In genomic region chr16:12320298-12320706, GRCh38 we compare ENCODE assay signal across 14 cellular contexts.
DNase-seq lines count a peak whose midpoint lies in the region; ATAC-seq, FAIRE-seq and TF ChIP-seq lines count a peak whose summit lies in the region.
"Had no signal": no experiment of that assay in that cellular context is flagged by ENCODE, and none has a peak within 500 bp of the region (broad histone marks: within the 10 kb centered on the region; RNA-seq: fewer than 3 reads in every experiment).

No MANE protein-coding gene starts in this region.

- no peaks in the 10 kb centered on the region for H3K36me3 ChIP-seq in CD8-positive, alpha-beta T cell (ENCODE audit: insufficient read depth, low read length)
- peaks cover 0 to 16% (median 0%) of the 10 kb centered on the region in 6 donors for H3K36me3 ChIP-seq in spleen

- H3K9me3 Mint-ChIP-seq in CD8-positive, alpha-beta T cell = peaks cover 2% of the 10 kb centered on the region
- H3K9me3 Mint-ChIP-seq: activated T-cell treated with anti-CD3 and anti-CD28 coated beads, Interleukin-2, amount 50 U/mL, for 4 hours had no signal

- peaks cover 11% of the 10 kb centered on the region for H3K4me1 Mint-ChIP-seq in CD8-positive, alpha-beta T cell (ENCODE audit: low read depth)

- H3K4me3 Mint-ChIP-seq in CD8-positive, alpha-beta T cell = no peak overlapping the region
- H3K4me3 Mint-ChIP-seq: activated T-cell treated with anti-CD3 and anti-CD28 coated beads, Interleukin-2, amount 50 U/mL, for 4 hours had no signal

- CTCF ChIA-PET in CD8-positive, alpha-beta T cell (lab: Charles Lee) = interaction anchor here (0.5 kb wide), 1 partner anchor 1422 kb away, joined by 3 read pairs; no protein-coding TSS in a partner anchor

- WGBS in spleen, 5 donors = 58 to 83% (median 78%) methylated on average over 5 to 6 of the region's 6 CpGs

- no peaks in the 10 kb centered on the region for H3K27me3 Mint-ChIP-seq in CD8-positive, alpha-beta T cell (ENCODE audit: low read depth)

- intact Hi-C loops in CD8-positive, alpha-beta T cell (cut with DNase I, micrococcal nuclease) = no loop called here
- intact Hi-C loops in spleen (cut with DNase I; ENCODE audit: low total_unique reads) = no loop called here

- ATAC-seq in CD8-positive, alpha-beta T cell = no peak
- ATAC-seq in HG03442 (IDR thresholded peaks at IDR 0.05; ENCODE audit: unreplicated experiment) = no peak
- ATAC-seq: activated T-cell treated with anti-CD3 and anti-CD28 coated beads, Interleukin-2, amount 50 U/mL, for 4 hours; HCT116; mucosa of descending colon had no signal

- peaks cover 12% of the 10 kb centered on the region for H3K4me1 ChIP-seq in CD8-positive, alpha-beta T cell (ENCODE audit: insufficient read depth, low read length)
- H3K4me1 ChIP-seq in spleen = peaks cover 0 to 30% (median 0%) of the 10 kb centered on the region in 6 donors

- no peak for TF ChIP-seq POLR2A in spleen (IDR thresholded peaks at IDR 0.05)

- no peak overlapping the region for H3K4me3 ChIP-seq in CD8-positive, alpha-beta T cell (ENCODE audit: low read depth, low read length)
- H3K4me3 ChIP-seq in spleen = no peak overlapping the region
- H3K4me3 ChIP-seq: mucosa of descending colon had no signal

- no peaks in the 10 kb centered on the region for H3K27me3 ChIP-seq in CD8-positive, alpha-beta T cell (ENCODE audit: insufficient read depth, low read length)
- H3K27me3 ChIP-seq in spleen (replicated peaks in 1 of 7) = no peaks in the 10 kb centered on the region

- DNase-seq in A172 (ENCODE audit: low spot score) = peak; percentile 57
- DNase-seq in CD8-positive, alpha-beta T cell = no peak
- DNase-seq in RCC 7860 (ENCODE audit: low spot score) = peak; percentile 96
- peak; percentile 75 for DNase-seq in glomerular visceral epithelial cell (ENCODE audit: extremely low spot score)
- no peak for DNase-seq in activated CD4-positive, alpha-beta T cell treated with anti-CD3 and anti-CD28 coated beads, Interleukin-2, amount 50 U/mL, for 4 hours
- DNase-seq in spleen = no peak
- DNase-seq in NCI-H1694 treated with DMSO at 0.1 percent for 48 hours (lab: John Stamatoyannopoulos, UW) = no peak
- DNase-seq: activated CD4-positive, CD25-positive, alpha-beta regulatory T cell; activated T-cell treated with anti-CD3 and anti-CD28 coated beads, Interleukin-2, amount 50 U/mL, for 4 hours; mucosa of descending colon; NCI-H1930 had no signal

- no peak for TF ChIP-seq CTCF in CD8-positive, alpha-beta T cell (IDR thresholded peaks at IDR 0.05)
- TF ChIP-seq CTCF in spleen (IDR thresholded peaks at IDR 0.05 in 8 of 11, conservative IDR thresholded peaks at IDR 0.05 in 3 of 11) = no peak

- no peak overlapping the region for H3K27ac ChIP-seq in CD8-positive, alpha-beta T cell (ENCODE audit: low read depth, low read length)
- no peak overlapping the region for H3K27ac ChIP-seq in spleen

- H3K27ac Mint-ChIP-seq in CD8-positive, alpha-beta T cell = peak overlapping the region; percentile 22

- FAIRE-seq in RCC 7860 (lab: Jason Lieb, UNC) = peak; percentile 87
- FAIRE-seq: GM19239 had no signal

- H3K36me3 Mint-ChIP-seq in CD8-positive, alpha-beta T cell = peaks cover 14% of the 10 kb centered on the region

- no peaks in the 10 kb centered on the region for H3K9me3 ChIP-seq in CD8-positive, alpha-beta T cell (ENCODE audit: low read length)
- peaks cover 0 to 4% (median 0%) of the 10 kb centered on the region in 8 donors for H3K9me3 ChIP-seq in spleen
- H3K9me3 ChIP-seq: mucosa of descending colon had no signal

- POLR2A ChIA-PET in CD8-positive, alpha-beta T cell (lab: Charles Lee) = no interaction called here

Comparison
In these comparisons a context has a peak if more than half of its experiments do, and no peak if none do; other contexts are left out.
1. DNase-seq: peak in A172 (single experiment), RCC 7860 (single experiment) and glomerular visceral epithelial cell (single experiment); none in CD8-positive, alpha-beta T cell (0 of 7), activated CD4-positive, alpha-beta T cell treated with anti-CD3 and anti-CD28 coated beads, Interleukin-2, amount 50 U/mL, for 4 hours (0 of 2), spleen (single experiment) and NCI-H1694 treated with DMSO at 0.1 percent for 48 hours (single experiment).